Comparison of ENCODE assay signal across 29 cellular contexts in the genomic region with DNA sequence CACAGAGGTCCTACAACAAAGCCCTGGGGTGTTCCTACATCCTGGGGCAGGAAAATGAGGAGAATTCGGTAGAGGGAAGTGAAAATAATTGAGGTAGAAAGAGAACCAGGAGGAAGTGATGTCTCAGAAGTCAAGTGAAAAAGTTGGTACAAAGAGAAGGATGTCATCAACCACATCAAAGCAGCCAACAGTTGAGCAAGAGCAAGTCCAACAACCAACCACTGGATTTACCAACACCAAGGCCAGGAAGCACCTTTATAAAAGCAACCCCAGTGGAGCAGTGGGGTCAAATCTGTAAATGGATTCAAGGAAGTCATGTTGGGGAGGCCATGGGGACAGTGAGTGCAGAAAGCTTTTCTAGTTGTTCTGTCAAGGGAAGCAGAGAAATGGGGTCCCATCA.
A peak's percentile ranks its signal among the peaks of the same experiment; 100 is the strongest.
DNase-seq lines count a peak whose midpoint lies in the region; ATAC-seq, FAIRE-seq and TF ChIP-seq lines count a peak whose summit lies in the region.
"Had no signal": no experiment of that assay in that cellular context is flagged by ENCODE, and none has a peak within 500 bp of the region (broad histone marks: within the 10 kb centered on the region; RNA-seq: fewer than 3 reads in every experiment).

No MANE protein-coding gene starts in this region.

- H3K27ac ChIP-seq in DND-41 (ENCODE audit: low read length) (peak overlapping the region; percentile 33; the same call in 1 of the 2 replicates), substantia nigra (ENCODE audit: low read depth, low read length, poor library complexity, severe bottlenecking) (no peak overlapping the region)
- H3K27ac ChIP-seq: ascending aorta, coronary artery, pancreas, tibial artery, vagina had no signal

- no peaks in the 10 kb centered on the region for H3K79me2 ChIP-seq in DND-41 (ENCODE audit: insufficient read depth, low read length)

- H3K4me2 ChIP-seq in DND-41 (ENCODE audit: insufficient read depth, low read length) = no peak overlapping the region
- H3K4me2 ChIP-seq: GM23338 had no signal

- H2AFZ ChIP-seq in DND-41 (ENCODE audit: low read depth, low read length) = no peak overlapping the region
- H2AFZ ChIP-seq: GM23338 had no signal

- H3K9ac ChIP-seq in DND-41 (ENCODE audit: low read depth, low read length) = no peak overlapping the region

- peaks cover 9% of the 10 kb centered on the region for H3K4me1 Mint-ChIP-seq in activated CD8-positive, alpha-beta T cell treated with anti-CD3 and anti-CD28 coated beads for 36 hours (ENCODE audit: low read depth)
- H3K4me1 Mint-ChIP-seq: activated B cell treated with CpG ODN at 0.5 μM for 24 hours; activated CD4-positive, alpha-beta memory T cell treated with anti-CD3 and anti-CD28 coated beads, Interleukin-2, amount 10 ng/mL, durations not matched to agents 7 days and 5 days; GM23338; memory B cell had no signal

- H3K27me3 Mint-ChIP-seq in activated CD8-positive, alpha-beta T cell treated with anti-CD3 and anti-CD28 coated beads for 36 hours = no peaks in the 10 kb centered on the region
- H3K27me3 Mint-ChIP-seq: activated B cell treated with CpG ODN at 0.5 μM for 24 hours; activated CD4-positive, alpha-beta memory T cell treated with anti-CD3 and anti-CD28 coated beads, Interleukin-2, amount 10 ng/mL, durations not matched to agents 7 days and 5 days; memory B cell had no signal

- peak; percentile 10 for DNase-seq in activated CD4-positive, alpha-beta T cell treated with anti-CD3 and anti-CD28 coated beads for 48 hours
- DNase-seq in activated CD4-positive, alpha-beta T cell treated with anti-CD3 and anti-CD28 coated beads for 4 hours = no peak
- DNase-seq in DND-41 (peak; percentile 65), NB4 (ENCODE audit: low read depth) (peak; percentile 16), substantia nigra (lab: John Stamatoyannopoulos, UW) (no peak), dermis blood vessel endothelial cell (no peak), RCC 7860 (ENCODE audit: low spot score) (no peak)
- DNase-seq in activated CD8-positive, alpha-beta T cell treated with anti-CD3 and anti-CD28 coated beads for 36 hours = peak; percentile 19
- DNase-seq: activated B cell treated with CpG ODN at 0.5 μM for 24 hours; activated CD4-positive, alpha-beta memory T cell treated with anti-CD3 and anti-CD28 coated beads, Interleukin-2, amount 10 ng/mL, durations not matched to agents 7 days and 5 days; activated naive CD8-positive, alpha-beta T cell treated with anti-CD3 and anti-CD28 coated beads, Interleukin-2, amount 10 ng/mL, durations not matched to agents 7 days and 5 days; caudate nucleus; CD4-positive, alpha-beta T cell; effector memory CD4-positive, alpha-beta T cell; erythroblast; NCI-H1092 treated with DMSO at 0.1 percent for 48 hours; NCI-H1694 treated with DMSO at 0.1 percent for 48 hours; NCI-H82; pancreas; SW 1271; tibial artery had no signal

- H3K36me3 ChIP-seq in DND-41 (ENCODE audit: insufficient read depth, low read length) = no peaks in the 10 kb centered on the region
- H3K36me3 ChIP-seq: ascending aorta, pancreas, tibial artery, vagina had no signal

- peaks cover 4% of the 10 kb centered on the region for H3K9me3 Mint-ChIP-seq in activated CD8-positive, alpha-beta T cell treated with anti-CD3 and anti-CD28 coated beads for 36 hours
- H3K9me3 Mint-ChIP-seq: activated B cell treated with CpG ODN at 0.5 μM for 24 hours; activated CD4-positive, alpha-beta memory T cell treated with anti-CD3 and anti-CD28 coated beads, Interleukin-2, amount 10 ng/mL, durations not matched to agents 7 days and 5 days; CD4-positive, alpha-beta T cell had no signal

- no peaks in the 10 kb centered on the region for H3K27me3 ChIP-seq in DND-41 (ENCODE audit: insufficient read depth, low read length, poor library complexity)
- H3K27me3 ChIP-seq: ascending aorta, pancreas, tibial artery, vagina had no signal

- peaks cover 12% of the 10 kb centered on the region for H3K4me1 ChIP-seq in DND-41 (ENCODE audit: insufficient read depth, low read length)
- H3K4me1 ChIP-seq: ascending aorta, pancreas, tibial artery, vagina had no signal

- no peaks in the 10 kb centered on the region for H3K9me3 ChIP-seq in DND-41 (ENCODE audit: insufficient read depth, low read length, severe bottlenecking)
- H3K9me3 ChIP-seq: ascending aorta, pancreas, tibial artery, vagina had no signal

- no peak overlapping the region for H3K4me3 Mint-ChIP-seq in activated CD8-positive, alpha-beta T cell treated with anti-CD3 and anti-CD28 coated beads for 36 hours
- H3K4me3 Mint-ChIP-seq: activated B cell treated with CpG ODN at 0.5 μM for 24 hours; activated CD4-positive, alpha-beta memory T cell treated with anti-CD3 and anti-CD28 coated beads, Interleukin-2, amount 10 ng/mL, durations not matched to agents 7 days and 5 days; activated naive CD8-positive, alpha-beta T cell treated with anti-CD3 and anti-CD28 coated beads, Interleukin-2, amount 10 ng/mL, durations not matched to agents 7 days and 5 days; CD4-positive, alpha-beta T cell; GM23338; memory B cell had no signal

- TF ChIP-seq POLR2A in NB4 (IDR thresholded peaks at IDR 0.05; ENCODE audit: extremely low read depth, insufficient read length) = no peak

- H3K4me3 ChIP-seq in DND-41 (ENCODE audit: low read depth in 1 of 2, low read length in 2 of 2) (no peak overlapping the region), NB4 (ENCODE audit: low read depth, low read length) (no peak overlapping the region)
- H3K4me3 ChIP-seq: ascending aorta, coronary artery, GM23338, pancreas, tibial artery, vagina had no signal

- CTCF ChIA-PET in activated CD8-positive, alpha-beta T cell treated with anti-CD3 and anti-CD28 coated beads for 36 hours (lab: Charles Lee) = no interaction called here

- no peak overlapping the region for H3K27ac Mint-ChIP-seq in activated CD8-positive, alpha-beta T cell treated with anti-CD3 and anti-CD28 coated beads for 36 hours
- H3K27ac Mint-ChIP-seq: activated B cell treated with CpG ODN at 0.5 μM for 24 hours; activated CD4-positive, alpha-beta memory T cell treated with anti-CD3 and anti-CD28 coated beads, Interleukin-2, amount 10 ng/mL, durations not matched to agents 7 days and 5 days; activated naive CD8-positive, alpha-beta T cell treated with anti-CD3 and anti-CD28 coated beads, Interleukin-2, amount 10 ng/mL, durations not matched to agents 7 days and 5 days; CD4-positive, alpha-beta T cell; GM23338; memory B cell had no signal

- FAIRE-seq in RCC 7860 (lab: Jason Lieb, UNC) = no peak
- FAIRE-seq: GM18507, pancreas had no signal

- POLR2A ChIA-PET in activated CD8-positive, alpha-beta T cell treated with anti-CD3 and anti-CD28 coated beads for 36 hours (lab: Charles Lee) = interaction anchor here (0.5 kb wide), 1 partner anchor 193 kb away, joined by 3 read pairs; no protein-coding TSS in a partner anchor

- intact Hi-C loops in activated CD8-positive, alpha-beta T cell treated with anti-CD3 and anti-CD28 coated beads for 36 hours (cut with micrococcal nuclease) = no loop called here

- H4K20me1 ChIP-seq in DND-41 (ENCODE audit: insufficient read depth, low read length) = no peaks in the 10 kb centered on the region

- ATAC-seq in DND-41 (ENCODE audit: insufficient read depth, low read depth) = peak; percentile 89
- no peak for ATAC-seq in activated CD8-positive, alpha-beta T cell treated with anti-CD3 and anti-CD28 coated beads for 36 hours
- ATAC-seq: GM23338, left lobe of liver, pancreas, Right ventricle myocardium inferior had no signal

- TF ChIP-seq CTCF in DND-41 (IDR thresholded peaks at IDR 0.05; ENCODE audit: borderline replicate concordance, extremely low read depth, low read length, poor library complexity, severe bottlenecking) (no peak), NB4 (IDR thresholded peaks at IDR 0.05; ENCODE audit: low read depth, low read length) (no peak)
- TF ChIP-seq CTCF in activated CD8-positive, alpha-beta T cell treated with anti-CD3 and anti-CD28 coated beads for 36 hours (IDR thresholded peaks at IDR 0.05) = no peak

- no peaks in the 10 kb centered on the region for H3K36me3 Mint-ChIP-seq in activated CD8-positive, alpha-beta T cell treated with anti-CD3 and anti-CD28 coated beads for 36 hours (ENCODE audit: low read depth)
- H3K36me3 Mint-ChIP-seq: activated naive CD8-positive, alpha-beta T cell treated with anti-CD3 and anti-CD28 coated beads, Interleukin-2, amount 10 ng/mL, durations not matched to agents 7 days and 5 days; memory B cell had no signal

Comparison
In these comparisons a context has a peak if more than half of its experiments do, and no peak if none do; other contexts are left out.
1. DNase-seq: peak in activated CD4-positive, alpha-beta T cell treated with anti-CD3 and anti-CD28 coated beads for 48 hours (single experiment), DND-41 (single experiment), NB4 (single experiment) and activated CD8-positive, alpha-beta T cell treated with anti-CD3 and anti-CD28 coated beads for 36 hours (single experiment); none in activated CD4-positive, alpha-beta T cell treated with anti-CD3 and anti-CD28 coated beads for 4 hours (0 of 2), substantia nigra (0 of 49), dermis blood vessel endothelial cell (single experiment) and RCC 7860 (single experiment).